Comparison of ENCODE assay signal across 19 cellular contexts in the genomic region with DNA sequence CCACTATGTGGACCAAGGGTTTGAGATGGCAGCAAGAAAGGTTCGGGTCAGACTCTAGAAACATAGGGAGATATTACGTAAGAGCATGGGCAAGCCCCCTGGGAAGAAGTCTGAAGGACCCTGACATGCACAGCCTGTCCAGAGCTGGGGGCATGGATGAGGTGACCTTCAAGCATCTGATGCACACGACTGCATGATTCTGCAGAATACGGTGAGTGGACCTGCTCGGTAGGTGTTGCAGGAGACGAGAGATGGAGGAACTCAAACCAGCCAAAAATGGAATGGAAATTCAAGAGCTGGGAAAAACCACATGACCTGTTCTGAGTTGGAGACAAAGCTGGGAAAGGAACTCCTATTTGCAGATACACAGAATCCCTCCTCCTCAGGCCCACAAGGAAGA. TPM values are rescaled to one million over a fixed set of nuclear protein-coding genes. Genes with fewer than 3 reads are reported as not detected.
A peak's percentile ranks its signal among the peaks of the same experiment; 100 is the strongest.
DNase-seq lines count a peak whose midpoint lies in the region; TF ChIP-seq lines count a peak whose summit lies in the region.
"Had no signal": no experiment of that assay in that cellular context is flagged by ENCODE, and none has a peak within 500 bp of the region (broad histone marks: within the 10 kb centered on the region; RNA-seq: fewer than 3 reads in every experiment).

No MANE protein-coding gene starts in this region.

- H3K27ac Mint-ChIP-seq in endodermal cell = no peak overlapping the region
- H3K27ac Mint-ChIP-seq: CD4-positive, alpha-beta memory T cell; GM23338; H9; HFFc6 had no signal

- H3K27me3 ChIP-seq in right atrium auricular region = no peaks in the 10 kb centered on the region
- H3K27me3 ChIP-seq in left ventricle myocardium inferior (ENCODE audit: low read depth) = peaks cover 27% of the 10 kb centered on the region
- no peaks in the 10 kb centered on the region for H3K27me3 ChIP-seq in endodermal cell (ENCODE audit: control insufficient read depth, insufficient read depth, low read length, poor library complexity, severe bottlenecking)
- no peaks in the 10 kb centered on the region for H3K27me3 ChIP-seq in vagina

- no peak for TF ChIP-seq POLR2A in vagina (IDR thresholded peaks at IDR 0.05)

- H3K4me3 Mint-ChIP-seq in endodermal cell = no peak overlapping the region
- H3K4me3 Mint-ChIP-seq: CD4-positive, alpha-beta memory T cell; GM23338; H9; HFFc6 had no signal

- H3K9me3 ChIP-seq in right atrium auricular region = no peaks in the 10 kb centered on the region
- no peaks in the 10 kb centered on the region for H3K9me3 ChIP-seq in left ventricle myocardium inferior (replicated peaks)
- no peaks in the 10 kb centered on the region for H3K9me3 ChIP-seq in endodermal cell (ENCODE audit: control insufficient read depth, low read length)
- H3K9me3 ChIP-seq in vagina = no peaks in the 10 kb centered on the region

- intact Hi-C loops in left ventricle myocardium inferior (cut with micrococcal nuclease) (no loop called here), vagina (cut with DNase I) (no loop called here)

- H3K36me3 ChIP-seq in right atrium auricular region (no peaks in the 10 kb centered on the region), left ventricle myocardium inferior (peaks cover 6% of the 10 kb centered on the region), endodermal cell (ENCODE audit: control insufficient read depth, insufficient read depth, low read length) (no peaks in the 10 kb centered on the region), vagina (no peaks in the 10 kb centered on the region)

- DNase-seq in right atrium auricular region (ENCODE audit: low spot score) (peak; percentile 36), left ventricle myocardium inferior (no peak), endodermal cell (peak; percentile 13), islet precursor cell (peak; percentile 42), vagina (ENCODE audit: extremely low spot score in 2 of 2) (peak; percentile 31 to 32), pons (ENCODE audit: low spot score) (no peak), HCEC 1CT (no peak)
- DNase-seq: C1 segment of cervical spinal cord; Calu3; CD4-positive, alpha-beta memory T cell; COR-L47; DMS53; DMS79 treated with DMSO at 0.1 percent for 48 hours; GF-D8; H9; HFFc6 had no signal

- H3K4me1 Mint-ChIP-seq in endodermal cell = peaks cover 22% of the 10 kb centered on the region
- H3K4me1 Mint-ChIP-seq: CD4-positive, alpha-beta memory T cell had no signal

- H3K4me3 ChIP-seq in right atrium auricular region (no peak overlapping the region), left ventricle myocardium inferior (no peak overlapping the region), endodermal cell (ENCODE audit: low read length) (no peak overlapping the region), vagina (no peak overlapping the region)
- H3K4me3 ChIP-seq: GM23338 had no signal

- H3K27ac ChIP-seq in right atrium auricular region (no peak overlapping the region), left ventricle myocardium inferior (replicated peaks) (no peak overlapping the region), endodermal cell (ENCODE audit: low read depth, low read length) (peak overlapping the region; percentile 45), vagina (no peak overlapping the region)

- WGBS in endodermal cell (ENCODE audit: insufficient coverage in 1 of 2, insufficient read length in 1 of 2), 2 experiments = 95 to 97% methylated on average over 6 of the region's 6 CpGs

- no peaks in the 10 kb centered on the region for H3K27me3 Mint-ChIP-seq in endodermal cell (ENCODE audit: insufficient read depth)

- H3K4me1 ChIP-seq in right atrium auricular region (no peaks in the 10 kb centered on the region), left ventricle myocardium inferior (peaks cover 8% of the 10 kb centered on the region), endodermal cell (ENCODE audit: control insufficient read depth, insufficient read depth, low read length) (no peaks in the 10 kb centered on the region), vagina (no peaks in the 10 kb centered on the region)

- no peak for TF ChIP-seq CTCF in right atrium auricular region (IDR thresholded peaks at IDR 0.05)
- no peak for TF ChIP-seq CTCF in left ventricle myocardium inferior (IDR thresholded peaks at IDR 0.05; ENCODE audit: borderline replicate concordance)
- TF ChIP-seq CTCF in endodermal cell (conservative IDR thresholded peaks at IDR 0.05) = no peak
- TF ChIP-seq CTCF in vagina (IDR thresholded peaks at IDR 0.05) = no peak

- H3K9ac ChIP-seq in endodermal cell (ENCODE audit: extremely low read depth, low read length, poor library complexity, severe bottlenecking) = no peak overlapping the region

- H3K9me3 Mint-ChIP-seq in endodermal cell = no peaks in the 10 kb centered on the region
- H3K9me3 Mint-ChIP-seq: GM23338, H9, HFFc6 had no signal

- peaks cover 38% of the 10 kb centered on the region for H3K36me3 Mint-ChIP-seq in endodermal cell (ENCODE audit: low read depth)
- H3K36me3 Mint-ChIP-seq: CD4-positive, alpha-beta memory T cell had no signal

RNA-seq across cellular contexts. Expression of gene ANO2, which starts 43.6 kb away (rescaled TPM):
- total RNA-seq in right atrium auricular region = 1 to 10 TPM; 2.8 to 9.3 TPM
- 13.0 TPM for total RNA-seq in left ventricle myocardium inferior
- total RNA-seq in endodermal cell = 10 to 100 TPM; 14.3 to 28.5 TPM
- 4.3 TPM for polyA plus RNA-seq in endodermal cell (2013, experiment 1 of 2)
- 5.0 TPM for polyA plus RNA-seq in endodermal cell (2013, experiment 2 of 2)
- 18.7 TPM for total RNA-seq in vagina
- total RNA-seq: A673; Calu3; CD4-positive, alpha-beta memory T cell; G401 had no signal
- polyA plus RNA-seq: CD4-positive, alpha-beta memory T cell had no signal

Comparison
In these comparisons a context has a peak if more than half of its experiments do, and no peak if none do; other contexts are left out.
1. DNase-seq: peak in right atrium auricular region (single experiment), endodermal cell (single experiment), islet precursor cell (single experiment) and vagina (2 of 2); none in left ventricle myocardium inferior (single experiment), pons (single experiment) and HCEC 1CT (single experiment).